1 cellular context compared by ENCODE assay signal in the genomic region with DNA sequence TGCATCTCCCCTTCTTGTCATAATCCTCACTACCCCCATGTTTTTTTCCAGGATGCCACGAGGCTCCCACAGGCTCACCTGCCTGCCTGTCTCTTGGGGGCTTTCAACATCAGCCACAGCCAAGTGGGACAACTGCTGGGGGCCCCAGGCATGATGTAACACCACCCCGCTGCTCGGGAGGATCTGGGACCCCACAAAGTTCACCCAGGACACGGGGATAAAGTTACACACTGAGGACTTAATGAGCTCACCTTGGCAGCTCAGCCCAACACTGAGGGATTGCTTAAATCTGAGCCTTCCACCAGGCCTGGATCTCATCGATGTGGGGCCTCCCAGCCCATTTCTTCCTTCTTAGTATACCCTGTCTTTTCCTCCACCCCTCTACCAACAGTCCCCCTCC.
TF ChIP-seq lines count a peak whose summit lies in the region.

No MANE protein-coding gene starts in this region.

TF ChIP-seq in H1, 55 proteins besides CTCF, POLR2A, EP300 and RAD21 (continued from another document):
- no peak for TF ChIP-seq TAF1 (IDR thresholded peaks at IDR 0.05; ENCODE audit: low read depth, low read length)
- no peak for TF ChIP-seq CREB1 (IDR thresholded peaks at IDR 0.05)
- TF ChIP-seq TAF7 (optimal IDR thresholded peaks at IDR 0.05; ENCODE audit: borderline replicate concordance, low read depth, low read length): no peak
- no peak for TF ChIP-seq CHD2 (IDR thresholded peaks at IDR 0.05; ENCODE audit: low read length)
- TF ChIP-seq JUND (IDR thresholded peaks at IDR 0.05; ENCODE audit: low read length): no peak
